Comparison of ENCODE assay signal across 16 cellular contexts in the genomic region with DNA sequence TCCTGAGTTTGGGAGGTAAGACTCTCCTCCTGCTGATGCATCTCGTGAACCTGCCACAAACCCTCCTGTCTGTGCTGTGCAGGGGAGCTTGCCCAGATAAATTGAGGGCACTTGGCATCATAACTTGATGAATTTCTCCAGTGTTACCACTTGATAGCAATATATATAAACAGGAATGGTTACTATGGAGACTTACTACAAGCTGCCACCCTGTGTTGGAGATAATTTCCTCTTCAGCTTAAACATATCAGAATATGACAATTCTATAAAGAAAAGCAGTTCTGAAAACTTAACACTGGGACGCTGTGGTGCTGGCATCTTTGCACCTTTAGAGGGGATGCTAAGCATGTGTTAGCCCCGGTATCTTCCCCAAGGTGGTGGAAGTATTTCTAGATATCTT. TPM values are rescaled to one million over a fixed set of nuclear protein-coding genes. Genes with fewer than 3 reads are reported as not detected.
DNase-seq lines count a peak whose midpoint lies in the region; ATAC-seq and TF ChIP-seq lines count a peak whose summit lies in the region.
"Had no signal": no experiment of that assay in that cellular context is flagged by ENCODE, and none has a peak within 500 bp of the region (broad histone marks: within the 10 kb centered on the region; RNA-seq: fewer than 3 reads in every experiment).

No MANE protein-coding gene starts in this region.

- 0 out of 2 replicates have a peak overlapping the region, but pooled peaks have one; percentile 19 for H3K9ac ChIP-seq in IMR-90 (ENCODE audit: low read depth, low read length)
- no peak overlapping the region for H3K9ac ChIP-seq in smooth muscle cell (ENCODE audit: low read depth)

- no peak overlapping the region for H2BK20ac ChIP-seq in IMR-90 (ENCODE audit: low read depth, low read length)

- H3K9me3 ChIP-seq in IMR-90 (ENCODE audit: control insufficient read depth, insufficient read depth, low read length) = no peaks in the 10 kb centered on the region
- H3K9me3 ChIP-seq in smooth muscle cell (replicated peaks; ENCODE audit: low read depth) = no peaks in the 10 kb centered on the region
- H3K9me3 ChIP-seq: MG63 had no signal

- ATAC-seq in IMR-90 (ENCODE audit: low read depth) = no peak
- ATAC-seq in GM21529 (IDR thresholded peaks at IDR 0.05; ENCODE audit: unreplicated experiment) = no peak
- ATAC-seq: CD8-positive, alpha-beta T cell had no signal

- WGBS in IMR-90 (ENCODE audit: extremely low coverage in 2 of 2, insufficient read length in 1 of 2), 2 experiments = no CpG with 5 or more reads among the region's 3 CpGs
- 65% methylated on average over 3 of the region's 3 CpGs for WGBS in smooth muscle cell (ENCODE audit: low lambda C conversion rate)

- peaks cover 6% of the 10 kb centered on the region for H3K4me1 ChIP-seq in IMR-90 (ENCODE audit: control insufficient read depth, insufficient read depth, low read length)
- peaks cover 14% of the 10 kb centered on the region for H3K4me1 ChIP-seq in smooth muscle cell (ENCODE audit: low read depth)

- no peak overlapping the region for H4K8ac ChIP-seq in IMR-90 (ENCODE audit: low read depth in 2 of 2, low read length in 2 of 2)

- TF ChIP-seq RAD21 in IMR-90 (IDR thresholded peaks at IDR 0.05; ENCODE audit: low read length) = no peak

- CTCF ChIA-PET in IMR-90 (lab: Yijun Ruan, JAX) = interaction anchor here (1.6 to 1.9 kb wide), 2 partner anchors 13 to 184 kb away, joined by 5 to 10 read pairs; no protein-coding TSS in a partner anchor

- dilution Hi-C loops in IMR-90 (cut with HindIII; ENCODE audit: low sequenced_read_pairs, unreplicated experiment) = no loop called here

- H3K4me3 ChIP-seq in IMR-90 (ENCODE audit: insufficient read depth, low read depth, low read length) (no peak overlapping the region), smooth muscle cell (no peak overlapping the region), brain microvascular endothelial cell (ENCODE audit: low read depth, low read length) (no peak overlapping the region)
- H3K4me3 ChIP-seq: MG63 had no signal

- peaks cover 74% of the 10 kb centered on the region for H4K20me1 ChIP-seq in IMR-90 (ENCODE audit: insufficient read depth, low read length)
- H4K20me1 ChIP-seq in smooth muscle cell (ENCODE audit: low read depth) = peaks cover 100% of the 10 kb centered on the region

- H3K27ac ChIP-seq in IMR-90 (ENCODE audit: insufficient read depth, low read length) (no peak overlapping the region), smooth muscle cell (ENCODE audit: low read depth) (peak overlapping the region; percentile 46), brain microvascular endothelial cell (no peak overlapping the region)
- H3K27ac ChIP-seq: 22Rv1 had no signal

- H2AK9ac ChIP-seq in IMR-90 (replicated peaks; ENCODE audit: low read depth, low read length, poor library complexity) = no peak overlapping the region

- H3K14ac ChIP-seq in IMR-90 (replicated peaks; ENCODE audit: low read depth, low read length) = no peak overlapping the region

- H2AK5ac ChIP-seq in IMR-90 (ENCODE audit: low read depth, low read length) = no peak overlapping the region

- no TSS peak for BruUV-seq in IMR-90 (replicated peaks; lab: Mats Ljungman, UMichigan)

- H3F3A ChIP-seq in smooth muscle cell (ENCODE audit: low read depth) = peaks cover 46% of the 10 kb centered on the region

- no peak overlapping the region for H2BK120ac ChIP-seq in IMR-90 (ENCODE audit: low read depth, low read length)

- no peak overlapping the region for H2BK5ac ChIP-seq in IMR-90 (ENCODE audit: low read depth, low read length, poor library complexity, severe bottlenecking)

- no peak for TF ChIP-seq POLR2A in IMR-90 (IDR thresholded peaks at IDR 0.05; ENCODE audit: low read depth, low read length)

- H3K56ac ChIP-seq in IMR-90 (ENCODE audit: extremely low read depth, insufficient read depth, low read length) = no peak overlapping the region

- DNase-seq in DMS53 (lab: John Stamatoyannopoulos, UW) = peak; percentile 17
- no peak for DNase-seq in DMS53 treated with DMSO at 0.1 percent for 48 hours (lab: John Stamatoyannopoulos, UW; ENCODE audit: unreplicated experiment)
- no peak for DNase-seq in IMR-90
- peak; percentile 40 for DNase-seq in dermis blood vessel endothelial cell
- DNase-seq in smooth muscle cell (lab: John Stamatoyannopoulos, UW; ENCODE audit: unreplicated experiment) = no peak
- no peak for DNase-seq in NCI-H2196 (lab: John Stamatoyannopoulos, UW; ENCODE audit: unreplicated experiment)
- DNase-seq in brain microvascular endothelial cell = no peak
- DNase-seq: CD8-positive, alpha-beta T cell; KG1; MG63; NCI-H1105; NCI-H187 treated with DMSO at 0.1 percent for 48 hours; NCI-H774; SHP77 had no signal

- H3K4me2 ChIP-seq in IMR-90 (ENCODE audit: low read depth, low read length) = no peak overlapping the region
- H3K4me2 ChIP-seq in smooth muscle cell = no peak overlapping the region

- H3K18ac ChIP-seq in IMR-90 (ENCODE audit: low read depth, low read length) = no peak overlapping the region

- H3K36me3 ChIP-seq in IMR-90 (ENCODE audit: control insufficient read depth, insufficient read depth, low read length) (peaks cover 88% of the 10 kb centered on the region), smooth muscle cell (ENCODE audit: low read depth) (peaks cover 13% of the 10 kb centered on the region), brain microvascular endothelial cell (replicated peaks) (peaks cover 52% of the 10 kb centered on the region)

- H4K5ac ChIP-seq in IMR-90 (ENCODE audit: low read depth, low read length) = no peak overlapping the region

- H2AFZ ChIP-seq in IMR-90 (replicated peaks; ENCODE audit: low read length, poor library complexity) (no peak overlapping the region), smooth muscle cell (ENCODE audit: low read depth) (no peak overlapping the region)

- H3K79me2 ChIP-seq in smooth muscle cell (ENCODE audit: low read depth) = peaks cover 30% of the 10 kb centered on the region

- H2BK15ac ChIP-seq in IMR-90 (ENCODE audit: low read depth, low read length) = no peak overlapping the region

- H3K4ac ChIP-seq in IMR-90 (ENCODE audit: low read depth, low read length) = no peak overlapping the region

- H3K9me1 ChIP-seq in IMR-90 (ENCODE audit: insufficient read depth, low read length) = peaks cover 18% of the 10 kb centered on the region

- POLR2A ChIA-PET in IMR-90 (lab: Charles Lee; ENCODE audit: unreplicated experiment) = no interaction called here

- intact Hi-C loops in IMR-90 (cut with micrococcal nuclease) = no loop called here

- H3K27me3 ChIP-seq in IMR-90 (ENCODE audit: control insufficient read depth, insufficient read depth, low read length) = no peaks in the 10 kb centered on the region
- no peaks in the 10 kb centered on the region for H3K27me3 ChIP-seq in smooth muscle cell (ENCODE audit: low read depth)
- H3K27me3 ChIP-seq in brain microvascular endothelial cell (replicated peaks) = no peaks in the 10 kb centered on the region
- H3K27me3 ChIP-seq: MG63 had no signal

- in situ Hi-C loops in IMR-90 (cut with MboI; ENCODE audit: low sequenced_read_pairs) = no loop called here
- in situ Hi-C loops in brain microvascular endothelial cell (cut with HindIII; ENCODE audit: low pct_ligation_motif_present, low sequenced_read_pairs) = no loop called here

- TF ChIP-seq CTCF in IMR-90 (conservative IDR thresholded peaks at IDR 0.05; ENCODE audit: low read depth, low read length) = no peak
- TF ChIP-seq CTCF in smooth muscle cell (IDR thresholded peaks at IDR 0.05; ENCODE audit: borderline replicate concordance, insufficient read depth, poor library complexity, severe bottlenecking) = no peak
- TF ChIP-seq CTCF in brain microvascular endothelial cell (IDR thresholded peaks at IDR 0.05; ENCODE audit: low read depth, low read length, missing control alignments) = no peak

- H3K79me1 ChIP-seq in IMR-90 (ENCODE audit: low read depth in 1 of 2, low read length in 2 of 2) = peaks cover 26 to 93% of the 10 kb centered on the region in 2 experiments

- no peak overlapping the region for H3K23ac ChIP-seq in IMR-90 (ENCODE audit: low read depth, low read length)

- H4K91ac ChIP-seq in IMR-90 (ENCODE audit: insufficient read depth, low read depth, low read length) = no peak overlapping the region

TF ChIP-seq in IMR-90, 13 proteins besides CTCF, POLR2A, EP300 and RAD21:
- no peak for TF ChIP-seq BHLHE40 (IDR thresholded peaks at IDR 0.05; ENCODE audit: low read depth, low read length)
- TF ChIP-seq CHD1 (IDR thresholded peaks at IDR 0.05; ENCODE audit: low read depth, low read length) = no peak
- TF ChIP-seq, protein P1, sequence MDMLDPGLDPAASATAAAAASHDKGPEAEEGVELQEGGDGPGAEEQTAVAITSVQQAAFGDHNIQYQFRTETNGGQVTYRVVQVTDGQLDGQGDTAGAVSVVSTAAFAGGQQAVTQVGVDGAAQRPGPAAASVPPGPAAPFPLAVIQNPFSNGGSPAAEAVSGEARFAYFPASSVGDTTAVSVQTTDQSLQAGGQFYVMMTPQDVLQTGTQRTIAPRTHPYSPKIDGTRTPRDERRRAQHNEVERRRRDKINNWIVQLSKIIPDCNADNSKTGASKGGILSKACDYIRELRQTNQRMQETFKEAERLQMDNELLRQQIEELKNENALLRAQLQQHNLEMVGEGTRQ (IDR thresholded peaks at IDR 0.05; ENCODE audit: low read depth, low read length) = no peak
- no peak for TF ChIP-seq MAZ (IDR thresholded peaks at IDR 0.05; ENCODE audit: borderline replicate concordance, low read depth, low read length)
- no peak for TF ChIP-seq MXI1 (IDR thresholded peaks at IDR 0.05; ENCODE audit: borderline replicate concordance, low read depth, low read length)
- TF ChIP-seq, protein P2, sequence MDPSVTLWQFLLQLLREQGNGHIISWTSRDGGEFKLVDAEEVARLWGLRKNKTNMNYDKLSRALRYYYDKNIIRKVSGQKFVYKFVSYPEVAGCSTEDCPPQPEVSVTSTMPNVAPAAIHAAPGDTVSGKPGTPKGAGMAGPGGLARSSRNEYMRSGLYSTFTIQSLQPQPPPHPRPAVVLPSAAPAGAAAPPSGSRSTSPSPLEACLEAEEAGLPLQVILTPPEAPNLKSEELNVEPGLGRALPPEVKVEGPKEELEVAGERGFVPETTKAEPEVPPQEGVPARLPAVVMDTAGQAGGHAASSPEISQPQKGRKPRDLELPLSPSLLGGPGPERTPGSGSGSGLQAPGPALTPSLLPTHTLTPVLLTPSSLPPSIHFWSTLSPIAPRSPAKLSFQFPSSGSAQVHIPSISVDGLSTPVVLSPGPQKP (IDR thresholded peaks at IDR 0.05; ENCODE audit: borderline replicate concordance, low read depth, low read length) = no peak
- TF ChIP-seq NFE2L2 (IDR thresholded peaks at IDR 0.05; ENCODE audit: low read depth, low read length) = no peak
- TF ChIP-seq CEBPB (IDR thresholded peaks at IDR 0.05; ENCODE audit: low read depth, low read length) = no peak
- TF ChIP-seq RFX5 (IDR thresholded peaks at IDR 0.05; ENCODE audit: low read depth, low read length) = no peak

RNA-seq across cellular contexts. Expression of a gene that starts 14.9 kb away (rescaled TPM):
- 26.9 and 34.1 TPM in 2 replicates for total RNA-seq in IMR-90 (2012; rRNA removed)
- polyA plus RNA-seq in IMR-90 (2012; rRNA removed) = 45.5 and 51.3 TPM in 2 replicates
- polyA plus RNA-seq in IMR-90 (2012; cell fraction: cytosol; rRNA removed) = 35.6 and 39.8 TPM in 2 replicates
- polyA plus RNA-seq in IMR-90 (2012; cell fraction: nucleus; rRNA removed; ENCODE audit: low replicate concordance) = 86.2 and 130 TPM in 2 replicates
- total RNA-seq in dermis blood vessel endothelial cell = 30.1 and 35.3 TPM in 2 replicates
- total RNA-seq in smooth muscle cell = 45.7 and 61.3 TPM in 2 replicates
- polyA plus RNA-seq in smooth muscle cell = 68.3 and 73.4 TPM in 2 replicates

Comparison
In these comparisons a context has a peak if more than half of its experiments do, and no peak if none do; other contexts are left out.
1. DNase-seq: peak in DMS53 (single experiment) and dermis blood vessel endothelial cell (single experiment); none in DMS53 treated with DMSO at 0.1 percent for 48 hours (single experiment), IMR-90 (single experiment), smooth muscle cell (single experiment), NCI-H2196 (single experiment) and brain microvascular endothelial cell (single experiment).